ENCODE assay signal across 1 cellular context in genomic region chr1:109892476-109893368, GRCh38.
TF ChIP-seq lines count a peak whose summit lies in the region.

No MANE protein-coding gene starts in this region.

TF ChIP-seq in H1, 55 proteins besides CTCF, POLR2A, EP300 and RAD21:
- TF ChIP-seq SIRT6 (IDR thresholded peaks at IDR 0.05; ENCODE audit: low read length) (no peak), MAFK (IDR thresholded peaks at IDR 0.05; ENCODE audit: low read depth, low read length) (no peak), TEAD4 (IDR thresholded peaks at IDR 0.05; ENCODE audit: low read depth, low read length) (0 out of 2 replicates have a peak, but pooled peaks have one; percentile 4), NRF1 (IDR thresholded peaks at IDR 0.05; ENCODE audit: low read depth, low read length) (no peak)
